ENCODE assay signal across 1 cellular context in the genomic region with DNA sequence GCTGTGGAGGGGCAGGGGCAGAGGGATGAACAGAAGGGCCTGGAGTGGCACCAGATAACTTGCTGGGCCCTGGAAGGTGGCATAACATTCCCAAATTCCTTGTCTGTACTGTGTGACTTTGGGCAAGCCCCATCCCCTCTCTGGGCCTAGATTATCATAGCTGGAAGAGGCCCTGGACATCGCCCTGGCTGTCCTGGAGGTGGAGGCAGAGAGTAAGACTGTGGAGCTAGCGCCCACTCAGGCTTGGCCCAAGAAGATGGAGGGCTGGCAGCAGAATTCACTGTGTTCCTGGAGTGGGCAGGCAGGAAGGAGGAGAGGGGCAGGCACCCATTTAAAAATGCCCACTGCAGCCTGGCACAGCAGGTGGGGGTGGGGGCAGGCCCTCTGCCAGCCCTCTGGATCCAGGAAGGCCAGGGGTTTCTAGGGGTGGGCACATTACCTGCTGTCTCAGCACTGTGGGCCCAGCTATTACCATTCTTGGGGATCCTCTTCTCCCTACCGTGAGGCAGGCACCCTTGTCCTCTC.
TF ChIP-seq lines count a peak whose summit lies in the region.

No MANE protein-coding gene starts in this region.

TF ChIP-seq in H1, 55 proteins besides CTCF, POLR2A, EP300 and RAD21:
- TF ChIP-seq EZH2 (IDR thresholded peaks at IDR 0.05; ENCODE audit: low read depth, low read length, severe bottlenecking) (no peak), JUN (IDR thresholded peaks at IDR 0.05; ENCODE audit: low read depth, low read length) (no peak), TCF12 (IDR thresholded peaks at IDR 0.05; ENCODE audit: low read depth, low read length) (no peak), TAF7 (optimal IDR thresholded peaks at IDR 0.05; ENCODE audit: borderline replicate concordance, low read depth, low read length) (no peak), SAP30 (IDR thresholded peaks at IDR 0.05; ENCODE audit: insufficient read depth, insufficient replicate concordance, low read length) (no peak), KDM1A (IDR thresholded peaks at IDR 0.05; ENCODE audit: borderline replicate concordance, low read length) (peak; percentile 78; the same call in 1 of the 2 replicates), KDM5A (IDR thresholded peaks at IDR 0.05; ENCODE audit: low read length) (no peak), TBP (IDR thresholded peaks at IDR 0.05; ENCODE audit: low read depth, low read length) (no peak)
